11 cellular contexts compared by ENCODE assay signal in the genomic region with DNA sequence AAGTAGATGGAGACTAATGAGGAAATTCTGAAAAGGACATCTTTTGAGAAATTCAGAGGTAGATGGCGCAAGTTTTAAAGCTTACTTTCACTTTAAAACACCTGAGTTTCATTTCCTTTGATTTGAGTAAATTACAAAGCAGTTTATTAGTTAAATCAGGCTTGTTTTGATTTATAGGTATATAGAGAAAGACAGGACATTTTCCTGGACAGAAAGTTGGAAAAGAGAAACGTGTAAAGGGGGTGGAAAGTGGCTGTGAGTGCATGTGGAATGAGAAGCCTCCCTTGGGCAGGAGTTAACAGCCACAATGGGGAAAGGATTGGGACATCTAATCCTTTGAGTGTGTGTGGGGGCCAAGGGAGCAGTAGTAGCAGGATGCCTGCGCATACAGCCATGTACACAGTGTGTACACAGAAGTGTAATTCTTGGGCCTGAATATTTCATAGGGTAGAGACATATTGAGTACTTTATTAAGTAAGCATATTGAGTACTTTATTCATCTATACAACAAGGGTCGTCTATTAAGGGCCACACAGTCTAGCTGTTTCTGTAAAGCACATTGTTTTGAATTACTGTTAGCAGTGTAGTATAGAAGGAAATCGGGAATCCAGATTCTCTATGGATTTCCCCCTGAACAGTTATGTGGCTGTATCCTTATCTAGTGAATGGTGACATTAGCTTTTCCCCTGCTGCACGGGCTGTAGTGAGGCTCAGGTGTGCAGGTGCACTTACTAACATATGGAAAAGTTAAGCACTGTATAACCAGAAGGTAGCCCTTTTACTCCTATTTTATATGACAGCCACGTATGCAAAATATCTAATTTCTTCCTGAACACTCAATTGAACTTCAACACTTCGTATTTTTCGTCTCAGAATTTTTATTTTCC. TPM values are rescaled to one million over a fixed set of nuclear protein-coding genes. Genes with fewer than 3 reads are reported as not detected.
DNase-seq lines count a peak whose midpoint lies in the region; ATAC-seq and TF ChIP-seq lines count a peak whose summit lies in the region.
"Had no signal": no experiment of that assay in that cellular context is flagged by ENCODE, and none has a peak within 500 bp of the region (broad histone marks: within the 10 kb centered on the region; RNA-seq: fewer than 3 reads in every experiment).

No MANE protein-coding gene starts in this region.

- in situ Hi-C loops in IMR-90 (cut with MboI; ENCODE audit: low sequenced_read_pairs) = no loop called here

- BruUV-seq in IMR-90 (replicated peaks; lab: Mats Ljungman, UMichigan) = no TSS peak

- H3K9ac ChIP-seq in IMR-90 (ENCODE audit: low read depth, low read length) = no peak overlapping the region; the same call in 1 of the 2 replicates

- no peak overlapping the region for H3K4ac ChIP-seq in IMR-90 (ENCODE audit: low read depth, low read length)

- no peaks in the 10 kb centered on the region for H3K27me3 ChIP-seq in IMR-90 (ENCODE audit: control insufficient read depth, insufficient read depth, low read length)
- no peaks in the 10 kb centered on the region for H3K27me3 ChIP-seq in muscle layer of duodenum (ENCODE audit: low read depth, low read length)

- H3K18ac ChIP-seq in IMR-90 (ENCODE audit: low read depth, low read length) = no peak overlapping the region

- H4K20me1 ChIP-seq in IMR-90 (ENCODE audit: insufficient read depth, low read length) = peaks cover 81% of the 10 kb centered on the region

- no peak overlapping the region for H4K8ac ChIP-seq in IMR-90 (ENCODE audit: low read depth in 2 of 2, low read length in 2 of 2)

- no peak overlapping the region for H3K14ac ChIP-seq in IMR-90 (replicated peaks; ENCODE audit: low read depth, low read length)

- peaks cover 42% of the 10 kb centered on the region for H3K4me1 Mint-ChIP-seq in central memory CD8-positive, alpha-beta T cell

- no peak for TF ChIP-seq POLR2A in IMR-90 (IDR thresholded peaks at IDR 0.05; ENCODE audit: low read depth, low read length)

- WGBS in IMR-90 (ENCODE audit: extremely low coverage in 2 of 2, insufficient read length in 1 of 2), 2 experiments = 100% methylated on average over 1 of the region's 9 CpGs; no CpG with 5 or more reads in 1 of the 2 experiments

- H2BK5ac ChIP-seq in IMR-90 (ENCODE audit: low read depth, low read length, poor library complexity, severe bottlenecking) = peak overlapping the region; percentile 19

- no peaks in the 10 kb centered on the region for H3K27me3 Mint-ChIP-seq in central memory CD8-positive, alpha-beta T cell
- H3K27me3 Mint-ChIP-seq: progenitor cell of endocrine pancreas had no signal

- H2AFZ ChIP-seq in IMR-90 (replicated peaks; ENCODE audit: low read length, poor library complexity) = no peak overlapping the region

- POLR2A ChIA-PET in IMR-90 (lab: Charles Lee; ENCODE audit: unreplicated experiment) = no interaction called here

- peak overlapping the region; percentile 88 for H3K27ac Mint-ChIP-seq in central memory CD8-positive, alpha-beta T cell (ENCODE audit: low read depth)
- H3K27ac Mint-ChIP-seq: progenitor cell of endocrine pancreas had no signal

- peaks cover 42% of the 10 kb centered on the region for H3K36me3 Mint-ChIP-seq in central memory CD8-positive, alpha-beta T cell (ENCODE audit: insufficient read depth)

- H3K4me1 ChIP-seq in IMR-90 (ENCODE audit: control insufficient read depth, insufficient read depth, low read length) = peaks cover 14% of the 10 kb centered on the region
- H3K4me1 ChIP-seq in muscle layer of duodenum (ENCODE audit: control insufficient read depth in 1 of 2, insufficient read depth in 2 of 2, low read length in 2 of 2) = peaks cover 14 to 49% of the 10 kb centered on the region in 2 donors

- TF ChIP-seq RAD21 in IMR-90 (IDR thresholded peaks at IDR 0.05; ENCODE audit: low read length) = no peak

- H3K4me3 ChIP-seq in AG10803 (ENCODE audit: low read length) (no peak overlapping the region), IMR-90 (ENCODE audit: insufficient read depth, low read depth, low read length) (no peak overlapping the region), muscle layer of duodenum (ENCODE audit: low read depth in 1 of 2, low read length in 2 of 2) (no peak overlapping the region)

- peak overlapping the region; percentile 49 for H3K4me3 Mint-ChIP-seq in central memory CD8-positive, alpha-beta T cell

- no peaks in the 10 kb centered on the region for H3K9me3 Mint-ChIP-seq in central memory CD8-positive, alpha-beta T cell

- no peak overlapping the region for H3K56ac ChIP-seq in IMR-90 (ENCODE audit: extremely low read depth, insufficient read depth, low read length)

- peak overlapping the region; percentile 21; the same call in 1 of the 2 replicates for H3K4me2 ChIP-seq in IMR-90 (ENCODE audit: low read depth, low read length)

- no peak overlapping the region for H2AK9ac ChIP-seq in IMR-90 (replicated peaks; ENCODE audit: low read depth, low read length, poor library complexity)

- H3K36me3 ChIP-seq in IMR-90 (ENCODE audit: control insufficient read depth, insufficient read depth, low read length) (peaks cover 6% of the 10 kb centered on the region; the same call in 1 of the 2 replicates), muscle layer of duodenum (ENCODE audit: control insufficient read depth in 1 of 2, insufficient read depth in 2 of 2, low read length in 2 of 2) (peaks cover 0 to 10% of the 10 kb centered on the region in 2 donors)

- no peak overlapping the region for H4K91ac ChIP-seq in IMR-90 (ENCODE audit: insufficient read depth, low read depth, low read length)

- peaks cover 23% of the 10 kb centered on the region for H3K9me1 ChIP-seq in IMR-90 (ENCODE audit: insufficient read depth, low read length)

- TF ChIP-seq CTCF in AG10803 (conservative IDR thresholded peaks at IDR 0.05; ENCODE audit: low read length) = no peak
- no peak for TF ChIP-seq CTCF in IMR-90 (conservative IDR thresholded peaks at IDR 0.05; ENCODE audit: low read depth, low read length)

- no peak overlapping the region for H3K23ac ChIP-seq in IMR-90 (ENCODE audit: low read depth, low read length)

- dilution Hi-C loops in IMR-90 (cut with HindIII; ENCODE audit: low sequenced_read_pairs, unreplicated experiment) = no loop called here

- DNase-seq in AG10803 (ENCODE audit: low read depth) = peak; percentile 52
- DNase-seq in IMR-90 = peak; percentile 24
- DNase-seq in central memory CD8-positive, alpha-beta T cell (ENCODE audit: low spot score in 2 of 2) = no peak
- no peak for DNase-seq in NCI-H2107 (lab: John Stamatoyannopoulos, UW)
- DNase-seq: DND-41, NCI-H1417 had no signal

- no peak overlapping the region for H2BK120ac ChIP-seq in IMR-90 (ENCODE audit: low read depth, low read length)

- no peak for ATAC-seq in IMR-90 (ENCODE audit: low read depth)
- ATAC-seq in central memory CD8-positive, alpha-beta T cell (replicated peaks; ENCODE audit: extremely low read depth, poor library complexity, severe bottlenecking) = no peak
- ATAC-seq in HG02870 (IDR thresholded peaks at IDR 0.05; ENCODE audit: unreplicated experiment) = no peak
- no peak for ATAC-seq in HG03460 (IDR thresholded peaks at IDR 0.05; ENCODE audit: unreplicated experiment)
- no peak for ATAC-seq in HG02759 (IDR thresholded peaks at IDR 0.05; ENCODE audit: unreplicated experiment)

- no peak overlapping the region for H4K5ac ChIP-seq in IMR-90 (ENCODE audit: low read depth, low read length)

- CTCF ChIA-PET in IMR-90 (lab: Yijun Ruan, JAX) = interaction anchor here (0.6 to 0.9 kb wide), 2 partner anchors 12 to 81 kb away, joined by 3 read pairs; no protein-coding TSS in a partner anchor

- 0 out of 2 replicates have a peak overlapping the region, but pooled peaks have one; percentile 5 for H2AK5ac ChIP-seq in IMR-90 (ENCODE audit: low read depth, low read length)

- H3K79me1 ChIP-seq in IMR-90 (ENCODE audit: low read depth in 1 of 2, low read length in 2 of 2) = peaks cover 5 to 61% of the 10 kb centered on the region in 2 experiments; a peak in 3 of 4 replicates

- intact Hi-C loops in IMR-90 (cut with micrococcal nuclease) = no loop called here

- H2BK15ac ChIP-seq in IMR-90 (ENCODE audit: low read depth, low read length) = no peak overlapping the region

- H3K9me3 ChIP-seq in IMR-90 (ENCODE audit: control insufficient read depth, insufficient read depth, low read length) (no peaks in the 10 kb centered on the region), muscle layer of duodenum (ENCODE audit: control insufficient read depth in 1 of 2, low read length in 2 of 2) (no peaks in the 10 kb centered on the region)

- no peak overlapping the region for H3K27ac ChIP-seq in IMR-90 (ENCODE audit: insufficient read depth, low read length)
- peak overlapping the region; percentile 19 for H3K27ac ChIP-seq in muscle layer of duodenum (ENCODE audit: low read length)

- no peak overlapping the region for H2BK20ac ChIP-seq in IMR-90 (ENCODE audit: low read depth, low read length)

TF ChIP-seq in IMR-90, 13 proteins besides CTCF, POLR2A, EP300 and RAD21 (continues in another document):
- TF ChIP-seq CEBPB (IDR thresholded peaks at IDR 0.05; ENCODE audit: low read depth, low read length) = no peak
- TF ChIP-seq SMC3 (IDR thresholded peaks at IDR 0.05; ENCODE audit: low read depth, low read length) = no peak
- TF ChIP-seq CHD1 (IDR thresholded peaks at IDR 0.05; ENCODE audit: low read depth, low read length) = no peak
- TF ChIP-seq, protein P1, sequence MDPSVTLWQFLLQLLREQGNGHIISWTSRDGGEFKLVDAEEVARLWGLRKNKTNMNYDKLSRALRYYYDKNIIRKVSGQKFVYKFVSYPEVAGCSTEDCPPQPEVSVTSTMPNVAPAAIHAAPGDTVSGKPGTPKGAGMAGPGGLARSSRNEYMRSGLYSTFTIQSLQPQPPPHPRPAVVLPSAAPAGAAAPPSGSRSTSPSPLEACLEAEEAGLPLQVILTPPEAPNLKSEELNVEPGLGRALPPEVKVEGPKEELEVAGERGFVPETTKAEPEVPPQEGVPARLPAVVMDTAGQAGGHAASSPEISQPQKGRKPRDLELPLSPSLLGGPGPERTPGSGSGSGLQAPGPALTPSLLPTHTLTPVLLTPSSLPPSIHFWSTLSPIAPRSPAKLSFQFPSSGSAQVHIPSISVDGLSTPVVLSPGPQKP (IDR thresholded peaks at IDR 0.05; ENCODE audit: borderline replicate concordance, low read depth, low read length) = no peak
- TF ChIP-seq FOS (IDR thresholded peaks at IDR 0.05; ENCODE audit: low read depth, low read length) = no peak
- no peak for TF ChIP-seq MAZ (IDR thresholded peaks at IDR 0.05; ENCODE audit: borderline replicate concordance, low read depth, low read length)
- TF ChIP-seq, protein P2, sequence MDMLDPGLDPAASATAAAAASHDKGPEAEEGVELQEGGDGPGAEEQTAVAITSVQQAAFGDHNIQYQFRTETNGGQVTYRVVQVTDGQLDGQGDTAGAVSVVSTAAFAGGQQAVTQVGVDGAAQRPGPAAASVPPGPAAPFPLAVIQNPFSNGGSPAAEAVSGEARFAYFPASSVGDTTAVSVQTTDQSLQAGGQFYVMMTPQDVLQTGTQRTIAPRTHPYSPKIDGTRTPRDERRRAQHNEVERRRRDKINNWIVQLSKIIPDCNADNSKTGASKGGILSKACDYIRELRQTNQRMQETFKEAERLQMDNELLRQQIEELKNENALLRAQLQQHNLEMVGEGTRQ (IDR thresholded peaks at IDR 0.05; ENCODE audit: low read depth, low read length) = no peak

RNA-seq across cellular contexts. Expression of a gene that starts 19.1 kb away (rescaled TPM):
- 80.5 and 88.0 TPM in 2 replicates for total RNA-seq in IMR-90 (2012; rRNA removed)
- 72.8 and 78.5 TPM in 2 replicates for polyA plus RNA-seq in IMR-90 (2012; rRNA removed)
- 34.2 and 35.5 TPM in 2 replicates for polyA plus RNA-seq in IMR-90 (2012; cell fraction: cytosol; rRNA removed)
- 156 and 427 TPM in 2 replicates for polyA plus RNA-seq in IMR-90 (2012; cell fraction: nucleus; rRNA removed; ENCODE audit: low replicate concordance)

Comparison
In these comparisons a context has a peak if more than half of its experiments do, and no peak if none do; other contexts are left out.
1. DNase-seq: peak in AG10803 (single experiment) and IMR-90 (single experiment); none in central memory CD8-positive, alpha-beta T cell (0 of 2) and NCI-H2107 (single experiment).